ENCODE assay signal across 21 cellular contexts in the genomic region with DNA sequence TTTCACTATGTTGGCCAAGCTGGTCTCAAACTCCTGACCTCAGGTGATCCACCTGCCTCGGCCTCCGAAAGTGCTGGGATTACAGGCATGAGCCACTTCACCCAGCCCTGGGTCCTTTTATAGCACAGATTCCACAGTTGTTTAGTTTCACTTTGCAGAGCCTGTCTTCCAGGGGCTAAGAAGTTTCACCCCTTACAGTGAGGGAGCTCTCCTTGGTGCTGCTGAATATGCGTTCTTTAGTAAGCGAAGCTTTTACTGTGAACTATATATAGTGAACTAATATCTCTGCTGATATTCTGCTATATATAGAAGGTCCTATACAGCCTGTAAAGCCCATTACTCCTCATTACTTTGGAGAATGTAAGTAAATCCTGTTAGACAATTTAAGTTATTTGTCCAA.
"Had no signal": no experiment of that assay in that cellular context is flagged by ENCODE, and none has a peak within 500 bp of the region (broad histone marks: within the 10 kb centered on the region; RNA-seq: fewer than 3 reads in every experiment).

No MANE protein-coding gene starts in this region.

- H3K9me3 ChIP-seq: ascending aorta, left lung, upper lobe of left lung had no signal

- ATAC-seq: activated naive CD4-positive, alpha-beta T cell treated with anti-CD3 and anti-CD28 coated beads, Interleukin-2, amount 50 U/mL, for 72 hours; activated T-helper 17 cell treated with anti-CD3 and anti-CD28 coated beads, Interleukin-2, amount 50 U/mL, for 72 hours; left lung; natural killer cell; stimulated activated naive CD8-positive, alpha-beta T cell treated with anti-CD3 and anti-CD28 coated beads, Interleukin-15, Interleukin-2, amounts not matched to agents 100 U/mL and 50 U/mL, for 24 hours had no signal

- H3K27ac ChIP-seq: ascending aorta, brain microvascular endothelial cell, left lung, upper lobe of left lung, WERI-Rb-1 had no signal

- DNase-seq: activated CD4-positive, alpha-beta T cell treated with anti-CD3 and anti-CD28 coated beads for 1 hour; activated CD4-positive, alpha-beta T cell treated with anti-CD3 and anti-CD28 coated beads, Interleukin-2, amount 50 U/mL, for 1 hour; activated CD8-positive, alpha-beta memory T cell treated with anti-CD3 and anti-CD28 coated beads for 24 hours; activated CD8-positive, alpha-beta memory T cell treated with anti-CD3 and anti-CD28 coated beads, Interleukin-2, amount 50 U/mL, for 4 hours; activated T-cell treated with anti-CD3 and anti-CD28 coated beads, Interleukin-2, amount 50 U/mL, for 24 hours; brain microvascular endothelial cell; caudate nucleus; effector CD4-positive, alpha-beta T cell; foreskin melanocyte; immature natural killer cell; left lung; natural killer cell; retina; stimulated activated CD4-positive, alpha-beta T cell treated with anti-CD3 and anti-CD28 coated beads, Interleukin-4, amount 100 ng/mL, for 24 hours; stimulated activated naive CD8-positive, alpha-beta T cell treated with anti-CD3 and anti-CD28 coated beads, Interleukin-15, Interleukin-2, amounts not matched to agents 100 U/mL and 50 U/mL, for 24 hours; upper lobe of left lung; WERI-Rb-1 had no signal

- H3K4me1 ChIP-seq: ascending aorta, left lung, upper lobe of left lung had no signal

- H3K27me3 ChIP-seq: ascending aorta, brain microvascular endothelial cell, upper lobe of left lung had no signal

- H3K4me3 ChIP-seq: ascending aorta, left lung, lung, upper lobe of left lung had no signal

- H3K36me3 ChIP-seq: ascending aorta, brain microvascular endothelial cell, left lung, upper lobe of left lung, WERI-Rb-1 had no signal
